In genomic region chr7:137950967-137951366, GRCh38 we compare ENCODE assay signal across 16 cellular contexts. TPM values are rescaled to one million over a fixed set of nuclear protein-coding genes. Genes with fewer than 3 reads are reported as not detected.
A peak's percentile ranks its signal among the peaks of the same experiment; 100 is the strongest.
DNase-seq lines count a peak whose midpoint lies in the region; ATAC-seq, FAIRE-seq and TF ChIP-seq lines count a peak whose summit lies in the region.
"Had no signal": no experiment of that assay in that cellular context is flagged by ENCODE, and none has a peak within 500 bp of the region (broad histone marks: within the 10 kb centered on the region; RNA-seq: fewer than 3 reads in every experiment).

No MANE protein-coding gene starts in this region.

- H3K4me1 ChIP-seq in HEK293 (ENCODE audit: control insufficient read depth, insufficient read depth, low read length) (0 out of 2 replicates have a peak, but pooled peaks cover 4% of the 10 kb centered on the region), duodenal mucosa (ENCODE audit: control insufficient read depth in 1 of 2, insufficient read depth in 2 of 2, low read length in 2 of 2) (peaks cover 68 to 70% of the 10 kb centered on the region in 2 donors), small intestine (ENCODE audit: control insufficient read depth in 2 of 2, insufficient read depth in 1 of 2, low read depth in 1 of 2, low read length in 1 of 2) (peaks cover 26 to 31% of the 10 kb centered on the region in 2 donors)

- ATAC-seq in GM18511 (IDR thresholded peaks at IDR 0.05; ENCODE audit: unreplicated experiment) (no peak), HG02981 (IDR thresholded peaks at IDR 0.05; ENCODE audit: unreplicated experiment) (no peak)
- ATAC-seq: PC-3 had no signal

- peak overlapping the region; percentile 36; the same call in 1 of the 2 replicates for H3K27ac ChIP-seq in C4-2B
- no peak overlapping the region for H3K27ac ChIP-seq in HEK293 (ENCODE audit: extremely low read depth, low read depth, low read length)
- H3K27ac ChIP-seq in duodenal mucosa (ENCODE audit: low read depth, low read length): peak overlapping the region; percentile 5
- peak overlapping the region; percentile 57 to 84 for H3K27ac ChIP-seq in small intestine (ENCODE audit: low read depth in 1 of 2, low read length in 1 of 2)
- H3K27ac ChIP-seq: SJCRH30 had no signal

- peak overlapping the region in 1 of 2 donors; percentile 9 for H3K9ac ChIP-seq in duodenal mucosa (ENCODE audit: low read depth in 1 of 2, low read length in 2 of 2)

- DNase-seq in small intestine (peak; percentile 92), AG08396 (ENCODE audit: low spot score) (no peak)
- DNase-seq: GF-D8, KBM-7, NCI-H1105 treated with DMSO at 0.1 percent for 48 hours, NCI-H1694, NCI-H2171, NCI-H526, PC-3, SJCRH30 had no signal

- TF ChIP-seq CTCF in C4-2B (conservative IDR thresholded peaks at IDR 0.05) (no peak), HEK293 (tag by site-specific recombination; IDR thresholded peaks at IDR 0.05) (no peak)

- H3K4me3 ChIP-seq in HEK293 (ENCODE audit: low read depth, low read length) (no peak overlapping the region), duodenal mucosa (ENCODE audit: low read depth in 1 of 2, low read length in 2 of 2) (no peak overlapping the region), small intestine (ENCODE audit: low read depth in 1 of 2, low read length in 2 of 2) (no peak overlapping the region)
- H3K4me3 ChIP-seq: HAP-1, SJCRH30 had no signal

- CTCF ChIA-PET in HEK293 (lab: Yijun Ruan, JAX): interaction anchor here (0.7 to 2.0 kb wide), 3 partner anchors 47 to 788 kb away, joined by 3 to 7 read pairs (median 4); no protein-coding TSS in a partner anchor

- H3K9me3 ChIP-seq in HEK293 (ENCODE audit: control insufficient read depth, insufficient read depth, low read depth, low read length) (no peaks in the 10 kb centered on the region), duodenal mucosa (ENCODE audit: control insufficient read depth in 1 of 2, low read length in 2 of 2) (no peaks in the 10 kb centered on the region), small intestine (ENCODE audit: control insufficient read depth, low read depth) (no peaks in the 10 kb centered on the region)
- H3K9me3 ChIP-seq: HAP-1, SJCRH30 had no signal

- FAIRE-seq in small intestine (lab: Jason Lieb, UNC): no peak

- WGBS in small intestine, 3 donors: 18 to 65% (median 46%) methylated on average over 7 of the region's 7 CpGs

- POLR2A ChIA-PET in HEK293 (lab: Yijun Ruan, JAX): no interaction called here

- H3K36me3 ChIP-seq in HEK293 (ENCODE audit: control insufficient read depth in 2 of 2, insufficient read depth in 1 of 2, low read length in 2 of 2): no peaks in the 10 kb centered on the region
- no peaks in the 10 kb centered on the region for H3K36me3 ChIP-seq in duodenal mucosa (ENCODE audit: control insufficient read depth in 1 of 2, insufficient read depth in 2 of 2, low read length in 2 of 2)
- H3K36me3 ChIP-seq in small intestine (ENCODE audit: control insufficient read depth in 2 of 2, insufficient read depth in 2 of 2, low read length in 2 of 2): no peaks in the 10 kb centered on the region
- H3K36me3 ChIP-seq: HAP-1, SJCRH30 had no signal

- H3K27me3 ChIP-seq in duodenal mucosa (ENCODE audit: control insufficient read depth in 1 of 2, insufficient read depth in 2 of 2, low read length in 2 of 2) (no peaks in the 10 kb centered on the region), small intestine (ENCODE audit: control insufficient read depth in 2 of 2, insufficient read depth in 2 of 2, low read length in 2 of 2) (no peaks in the 10 kb centered on the region)
- H3K27me3 ChIP-seq: SJCRH30 had no signal

TF ChIP-seq in HEK293, 187 proteins besides CTCF, POLR2A, EP300 and RAD21:
- TF ChIP-seq SP3 (tag by site-specific recombination; IDR thresholded peaks at IDR 0.05) (no peak), FEZF1 (tag by site-specific recombination; IDR thresholded peaks at IDR 0.05) (peak; percentile 84), ZNF324 (tag by site-specific recombination; IDR thresholded peaks at IDR 0.05) (no peak), ZBTB8A (tag by site-specific recombination; IDR thresholded peaks at IDR 0.05) (peak; percentile 54)

RNA-seq across cellular contexts. Expression of gene CREB3L2, which starts 50.9 kb away (rescaled TPM):
- 10 to 100 TPM in 2 of 3 donors, 1 to 10 TPM in 1; 8.9 to 11.7 (median 11.0) TPM for polyA plus RNA-seq in small intestine
